33 cellular contexts compared by ENCODE assay signal in the genomic region with DNA sequence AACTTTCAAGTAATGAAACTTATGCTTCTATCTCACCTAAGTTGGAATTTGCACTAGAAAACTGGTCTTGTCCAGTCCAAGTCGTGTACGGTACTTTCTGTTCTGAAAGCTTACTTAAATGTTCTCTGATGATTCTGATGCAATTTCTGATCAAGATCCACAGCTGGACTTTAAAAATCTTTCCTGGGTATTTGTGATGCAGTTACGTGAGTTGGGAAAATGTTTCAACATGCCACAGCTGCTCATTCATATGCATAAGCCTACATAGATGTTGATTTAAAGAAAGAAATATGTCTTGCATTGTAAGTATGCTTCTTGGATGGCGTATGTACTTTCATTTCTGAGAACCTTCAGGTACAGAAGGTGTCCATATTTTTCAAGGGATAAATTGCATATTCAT.
"Had no signal": no experiment of that assay in that cellular context is flagged by ENCODE, and none has a peak within 500 bp of the region (broad histone marks: within the 10 kb centered on the region; RNA-seq: fewer than 3 reads in every experiment).

No MANE protein-coding gene starts in this region.

- H3K4me1 ChIP-seq: Peyer's patch had no signal

- DNase-seq: activated B cell treated with CpG ODN at 0.5 μM for 24 hours; activated CD4-positive, alpha-beta memory T cell treated with anti-CD3 and anti-CD28 coated beads for 36 hours; activated CD4-positive, alpha-beta T cell treated with anti-CD3 and anti-CD28 coated beads for 4 hours; activated CD4-positive, alpha-beta T cell treated with anti-CD3 and anti-CD28 coated beads, Interleukin-2, amount 50 U/mL, for 1 hour; activated CD4-positive, CD25-positive, alpha-beta regulatory T cell treated with anti-CD3 and anti-CD28 coated beads, Interleukin-2, amount 50 U/mL, for 72 hours; activated CD8-positive, alpha-beta memory T cell treated with anti-CD3 and anti-CD28 coated beads, Interleukin-2, amount 50 U/mL, for 4 hours; activated gamma-delta T cell treated with Interleukin-2 at 50 U/mL for 16 hours; activated naive CD4-positive, alpha-beta T cell treated with anti-CD3 and anti-CD28 coated beads for 36 hours; activated T-cell treated with anti-CD3 and anti-CD28 coated beads for 4 hours; activated T-cell treated with anti-CD3 and anti-CD28 coated beads, Interleukin-2, amount 50 U/mL, for 4 hours; anterior cingulate cortex; central memory CD4-positive, alpha-beta T cell; KG1; MM.1S; MV-4-11; NCI-H1092; NCI-H1417; NCI-H187 treated with DMSO at 0.1 percent for 48 hours; NCI-H2081; NCI-H2171 treated with DMSO at 0.1 percent for 48 hours; NCI-H2227 treated with DMSO at 0.1 percent for 48 hours; NCI-H446 treated with DMSO at 0.1 percent for 48 hours; NCI-H524; NCI-H69; NCI-H82; PC-3; Peyer's patch; SIG-M5; SW 1271; T-helper 1 cell; T-helper 2 cell; T-helper 9 cell had no signal

- H3K27ac ChIP-seq: Peyer's patch, RWPE1 had no signal

- H3K36me3 ChIP-seq: Peyer's patch had no signal

- H3K27me3 ChIP-seq: Peyer's patch had no signal

- H3K9me3 ChIP-seq: Peyer's patch had no signal

- H3K4me3 ChIP-seq: Peyer's patch had no signal
